In genomic region chr19:3185482-3186376, GRCh38 we compare ENCODE assay signal across 8 cellular contexts. TPM values are rescaled to one million over a fixed set of nuclear protein-coding genes. Genes with fewer than 3 reads are reported as not detected.
A peak's percentile ranks its signal among the peaks of the same experiment; 100 is the strongest.
DNase-seq lines count a peak whose midpoint lies in the region; ATAC-seq lines count a peak whose summit lies in the region.

TSS of gene NCLN (plus strand) at chr19:3185930. CDS start at chr19:3186031, 101 bp downstream.

- H3K9me3 Mint-ChIP-seq in activated naive CD4-positive, alpha-beta T cell treated with anti-CD3 and anti-CD28 coated beads, Interleukin-2, amount 50 U/mL, for 72 hours = no peaks in the 10 kb centered on the region

- peak; percentile 63 for ATAC-seq in HG02610 (IDR thresholded peaks at IDR 0.05; ENCODE audit: unreplicated experiment)
- peak; percentile 90 to 91 for ATAC-seq in activated naive CD4-positive, alpha-beta T cell treated with anti-CD3 and anti-CD28 coated beads, Interleukin-2, amount 50 U/mL, for 72 hours

- H3K27ac Mint-ChIP-seq in activated naive CD4-positive, alpha-beta T cell treated with anti-CD3 and anti-CD28 coated beads, Interleukin-2, amount 50 U/mL, for 72 hours = peak within 1 kb of the TSS; percentile 87 to 96

- peak; percentile 85 for DNase-seq in GM04504 (ENCODE audit: low read depth)
- DNase-seq in NCI-H1092 treated with DMSO at 0.1 percent for 48 hours (lab: John Stamatoyannopoulos, UW) = peak; percentile 99
- peak; percentile 92 for DNase-seq in SKM-1 (lab: John Stamatoyannopoulos, UW; ENCODE audit: unreplicated experiment)
- peak; percentile 93 to 96 for DNase-seq in activated naive CD4-positive, alpha-beta T cell treated with anti-CD3 and anti-CD28 coated beads, Interleukin-2, amount 50 U/mL, for 72 hours (ENCODE audit: low spot score in 2 of 2)
- peak; percentile 93 for DNase-seq in glomerular endothelial cell (ENCODE audit: extremely low read depth, low read depth, low spot score)
- peak; percentile 95 for DNase-seq in occipital lobe (lab: John Stamatoyannopoulos, UW)

- H3K36me3 Mint-ChIP-seq in activated naive CD4-positive, alpha-beta T cell treated with anti-CD3 and anti-CD28 coated beads, Interleukin-2, amount 50 U/mL, for 72 hours = peaks cover 13 to 14% of the 10 kb centered on the region in 2 donors

- H3K27ac ChIP-seq in temporal lobe (ENCODE audit: low read depth, low read length) = peak within 1 kb of the TSS; percentile 89

RNA-seq across cellular contexts. Expression of gene NCLN, which starts in this region (rescaled TPM):
- total RNA-seq in activated naive CD4-positive, alpha-beta T cell treated with anti-CD3 and anti-CD28 coated beads, Interleukin-2, amount 50 U/mL, for 72 hours = 10 to 100 TPM; 41.7 to 63.3 TPM
- total RNA-seq in glomerular endothelial cell = 78.8 and 90.0 TPM in 2 replicates
- 11.9 TPM for total RNA-seq in occipital lobe
- 9.6 TPM for total RNA-seq in temporal lobe

Comparison
In these comparisons a context has a peak if more than half of its experiments do, and no peak if none do; other contexts are left out.
1. Peak in every context shown above with its lines: DNase-seq, ATAC-seq and H3K27ac ChIP-seq.